ENCODE assay signal across 11 cellular contexts in the genomic region with DNA sequence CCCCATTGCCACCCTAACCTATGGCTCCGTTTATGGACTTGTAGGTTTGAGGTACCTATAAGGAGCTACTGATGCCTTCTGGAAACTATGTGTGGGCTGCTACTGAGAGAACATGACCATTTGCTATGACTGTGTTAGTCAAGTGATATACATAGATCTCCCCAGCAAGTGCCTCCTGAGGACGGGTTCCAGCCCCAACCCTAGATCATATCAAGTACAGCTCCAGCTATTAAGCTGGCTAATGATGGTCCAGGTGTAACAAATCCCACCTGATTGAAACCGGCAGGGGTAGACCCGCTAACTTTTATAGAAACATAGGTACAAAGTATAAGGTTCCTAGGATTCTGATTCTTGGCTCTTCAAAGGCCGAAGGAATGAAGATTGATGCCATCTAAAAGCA. TPM values are rescaled to one million over a fixed set of nuclear protein-coding genes. Genes with fewer than 3 reads are reported as not detected.
DNase-seq lines count a peak whose midpoint lies in the region; ATAC-seq and TF ChIP-seq lines count a peak whose summit lies in the region.
"Had no signal": no experiment of that assay in that cellular context is flagged by ENCODE, and none has a peak within 500 bp of the region (broad histone marks: within the 10 kb centered on the region; RNA-seq: fewer than 3 reads in every experiment).

No MANE protein-coding gene starts in this region.

- no peak overlapping the region for H3K4me3 Mint-ChIP-seq in activated CD8-positive, alpha-beta T cell treated with anti-CD3 and anti-CD28 coated beads, Interleukin-2, amount 10 ng/mL, durations not matched to agents 7 days and 5 days
- peak overlapping the region; percentile 17 for H3K4me3 Mint-ChIP-seq in natural killer cell

- no peak for ATAC-seq in activated CD8-positive, alpha-beta T cell treated with anti-CD3 and anti-CD28 coated beads, Interleukin-2, amount 10 ng/mL, durations not matched to agents 7 days and 5 days
- ATAC-seq in natural killer cell (no peak), GM21576 (IDR thresholded peaks at IDR 0.05; ENCODE audit: unreplicated experiment) (no peak)

- peaks cover 28% of the 10 kb centered on the region for H3K36me3 Mint-ChIP-seq in activated CD8-positive, alpha-beta T cell treated with anti-CD3 and anti-CD28 coated beads, Interleukin-2, amount 10 ng/mL, durations not matched to agents 7 days and 5 days (ENCODE audit: low read depth)
- H3K36me3 Mint-ChIP-seq in natural killer cell: no peaks in the 10 kb centered on the region

- peak overlapping the region; percentile 78 for H3K27ac Mint-ChIP-seq in activated CD8-positive, alpha-beta T cell treated with anti-CD3 and anti-CD28 coated beads, Interleukin-2, amount 10 ng/mL, durations not matched to agents 7 days and 5 days
- H3K27ac Mint-ChIP-seq in natural killer cell: peak overlapping the region; percentile 86 to 94

- CTCF ChIA-PET in activated CD8-positive, alpha-beta T cell treated with anti-CD3 and anti-CD28 coated beads, Interleukin-2, amount 10 ng/mL, durations not matched to agents 7 days and 5 days (lab: Charles Lee): interaction anchor here (0.8 to 1.7 kb wide), 4 partner anchors 9 to 112 kb away, joined by 3 to 22 read pairs (median 6); no protein-coding TSS in a partner anchor

- peak; percentile 11 for DNase-seq in stimulated activated naive CD4-positive, alpha-beta T cell treated with Interleukin-2 at 50 U/mL for 16 hours (lab: John Stamatoyannopoulos, UW)
- DNase-seq in stimulated activated naive CD4-positive, alpha-beta T cell (lab: John Stamatoyannopoulos, UW): no peak
- DNase-seq in activated CD8-positive, alpha-beta T cell treated with anti-CD3 and anti-CD28 coated beads, Interleukin-2, amount 10 ng/mL, durations not matched to agents 7 days and 5 days: no peak
- DNase-seq in natural killer cell (no peak), NK-92 (lab: John Stamatoyannopoulos, UW; ENCODE audit: unreplicated experiment) (no peak), NOMO-1 treated with DMSO at 0.1 percent for 48 hours (lab: John Stamatoyannopoulos, UW; ENCODE audit: unreplicated experiment) (no peak), cerebellar nuclear complex (lab: John Stamatoyannopoulos, UW) (no peak)
- DNase-seq: NCI-H524 treated with DMSO at 0.1 percent for 48 hours, SHP77 treated with DMSO at 0.1 percent for 48 hours, testis had no signal

- no peaks in the 10 kb centered on the region for H3K27me3 Mint-ChIP-seq in activated CD8-positive, alpha-beta T cell treated with anti-CD3 and anti-CD28 coated beads, Interleukin-2, amount 10 ng/mL, durations not matched to agents 7 days and 5 days (ENCODE audit: low read depth)
- no peaks in the 10 kb centered on the region for H3K27me3 Mint-ChIP-seq in natural killer cell (ENCODE audit: low read depth in 2 of 2)

- TF ChIP-seq CTCF in natural killer cell (IDR thresholded peaks at IDR 0.05): no peak

- H3K4me1 Mint-ChIP-seq in activated CD8-positive, alpha-beta T cell treated with anti-CD3 and anti-CD28 coated beads, Interleukin-2, amount 10 ng/mL, durations not matched to agents 7 days and 5 days (ENCODE audit: low read depth): peaks cover 58% of the 10 kb centered on the region
- peaks cover 21 to 27% of the 10 kb centered on the region in 2 donors for H3K4me1 Mint-ChIP-seq in natural killer cell

- intact Hi-C loops in natural killer cell (cut with micrococcal nuclease): no loop called here

- no peaks in the 10 kb centered on the region for H3K9me3 Mint-ChIP-seq in activated CD8-positive, alpha-beta T cell treated with anti-CD3 and anti-CD28 coated beads, Interleukin-2, amount 10 ng/mL, durations not matched to agents 7 days and 5 days (ENCODE audit: insufficient read depth)
- H3K9me3 Mint-ChIP-seq in natural killer cell: no peaks in the 10 kb centered on the region

- POLR2A ChIA-PET in activated CD8-positive, alpha-beta T cell treated with anti-CD3 and anti-CD28 coated beads, Interleukin-2, amount 10 ng/mL, durations not matched to agents 7 days and 5 days (lab: Charles Lee): interaction anchor here (0.5 to 1.3 kb wide), 2 partner anchors 9 to 111 kb away, joined by 3 to 4 read pairs; no protein-coding TSS in a partner anchor

RNA-seq across cellular contexts. Expression of gene NINJ2, which starts 23.7 kb away (rescaled TPM):
- total RNA-seq in activated CD8-positive, alpha-beta T cell treated with anti-CD3 and anti-CD28 coated beads, Interleukin-2, amount 10 ng/mL, durations not matched to agents 7 days and 5 days: 10 to 100 TPM in 1 of 2 experiments, 1 to 10 TPM in 1; 8.0 to 10.6 TPM
- 1 to 10 TPM; 3.1 to 6.6 (median 4.9) TPM for total RNA-seq in natural killer cell
